ENCODE assay signal across 34 cellular contexts in genomic region chr16:35411156-35411555, GRCh38.
"Had no signal": no experiment of that assay in that cellular context is flagged by ENCODE, and none has a peak within 500 bp of the region (broad histone marks: within the 10 kb centered on the region; RNA-seq: fewer than 3 reads in every experiment).

No MANE protein-coding gene starts in this region.

- H3K27ac ChIP-seq: adrenal gland, ascending aorta, body of pancreas, brain microvascular endothelial cell, breast epithelium, cardiac muscle cell had no signal

- H3K4me1 ChIP-seq: adrenal gland, ascending aorta, body of pancreas, breast epithelium had no signal

- H3K27me3 ChIP-seq: adrenal gland, ascending aorta, body of pancreas, brain microvascular endothelial cell, breast epithelium, cardiac muscle cell had no signal

- H3K9me3 ChIP-seq: ascending aorta, body of pancreas had no signal

- DNase-seq: activated effector memory CD4-positive, alpha-beta T cell treated with anti-CD3 and anti-CD28 coated beads, Interleukin-2, amount 50 U/mL, for 16 hours; activated effector memory CD4-positive, alpha-beta T cell treated with Interleukin-2 at 50 U/mL for 16 hours; activated gamma-delta T cell; activated gamma-delta T cell treated with Interleukin-2 at 50 U/mL for 16 hours; activated naive CD4-positive, alpha-beta T cell; activated naive CD4-positive, alpha-beta T cell treated with anti-CD3 and anti-CD28 coated beads for 36 hours; activated naive CD4-positive, alpha-beta T cell treated with anti-CD3 and anti-CD28 coated beads, Interleukin-2, amount 10 ng/mL, durations not matched to agents 7 days and 5 days; activated naive CD4-positive, alpha-beta T cell treated with anti-CD3 and anti-CD28 coated beads, Interleukin-2, amount 50 U/mL, for 16 hours; activated naive CD4-positive, alpha-beta T cell treated with Interleukin-2 at 50 U/mL for 16 hours; activated naive CD8-positive, alpha-beta T cell treated with anti-CD3 and anti-CD28 coated beads for 36 hours; activated naive CD8-positive, alpha-beta T cell treated with anti-CD3 and anti-CD28 coated beads, Interleukin-2, amount 10 ng/mL, durations not matched to agents 7 days and 5 days; activated naive CD8-positive, alpha-beta T cell treated with anti-CD3 and anti-CD28 coated beads, Interleukin-2, amount 50 U/mL, for 24 hours; activated T-cell treated with anti-CD3 and anti-CD28 coated beads, Interleukin-2, amount 50 U/mL, for 1 hour; activated T-cell treated with anti-CD3 and anti-CD28 coated beads, Interleukin-2, amount 50 U/mL, for 24 hours; activated T-cell treated with anti-CD3 and anti-CD28 coated beads, Interleukin-2, amount 50 U/mL, for 4 hours; activated T-cell treated with anti-CD3 and anti-CD28 coated beads, Interleukin-2, amount 50 U/mL, for 48 hours; activated T-cell treated with anti-CD3 and anti-CD28 coated beads, Interleukin-2, amount 50 U/mL, for 72 hours; adrenal gland; amniotic stem cell; amygdala; anterior cingulate cortex; aorta; body of pancreas; brain microvascular endothelial cell; caudate nucleus; central memory CD4-positive, alpha-beta T cell; cerebellar nuclear complex had no signal

- ATAC-seq: activated naive CD4-positive, alpha-beta T cell treated with anti-CD3 and anti-CD28 coated beads, Interleukin-2, amount 50 U/mL, for 72 hours; activated naive CD8-positive, alpha-beta T cell treated with anti-CD3 and anti-CD28 coated beads, Interleukin-2, amount 50 U/mL, for 24 hours; activated T-cell treated with anti-CD3 and anti-CD28 coated beads, Interleukin-2, amount 50 U/mL, for 4 hours; activated T-cell treated with anti-CD3 and anti-CD28 coated beads, Interleukin-2, amount 50 U/mL, for 72 hours; activated T-helper 17 cell treated with anti-CD3 and anti-CD28 coated beads, Interleukin-2, amount 50 U/mL, for 72 hours; body of pancreas had no signal

- H3K4me3 ChIP-seq: adrenal gland, ascending aorta, body of pancreas, breast epithelium, cardiac muscle cell had no signal

- FAIRE-seq: astrocyte, bronchial epithelial cell had no signal

- H3K36me3 ChIP-seq: adrenal gland, ascending aorta, brain microvascular endothelial cell, breast epithelium, cardiac muscle cell had no signal
